In the genomic region with DNA sequence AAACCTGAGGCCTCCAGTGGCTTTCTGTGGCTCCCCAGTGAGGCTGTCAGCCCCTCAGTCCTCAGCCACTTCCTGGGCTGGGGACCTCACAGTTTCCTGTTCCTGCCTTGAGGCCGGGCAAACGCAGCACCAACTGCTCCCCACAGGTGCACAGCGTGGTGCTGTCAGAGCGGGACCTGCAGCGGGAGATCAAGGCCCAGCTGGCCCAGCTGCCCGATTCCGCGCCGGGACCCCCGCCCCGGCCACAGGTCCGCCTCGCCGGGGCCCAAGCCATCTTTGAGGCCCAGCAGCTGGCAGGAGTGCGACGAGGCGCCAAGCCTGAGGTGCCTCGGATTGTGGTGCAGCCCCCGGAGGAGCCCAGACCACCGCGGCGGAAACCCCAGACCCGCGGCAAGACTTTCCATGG, we compare ENCODE assay signal across 1 cellular context.
TF ChIP-seq lines count a peak whose summit lies in the region.

No MANE protein-coding gene starts in this region.

TF ChIP-seq in SK-N-SH, 30 proteins besides CTCF, POLR2A, EP300 and RAD21 (continued from another document):
- TF ChIP-seq USF2 (IDR thresholded peaks at IDR 0.05; ENCODE audit: borderline replicate concordance, low read depth, low read length) (no peak), SIN3A (IDR thresholded peaks at IDR 0.05; ENCODE audit: borderline replicate concordance, low read depth, low read length) (no peak), RCOR1 (IDR thresholded peaks at IDR 0.05; ENCODE audit: low read length) (no peak), FOXM1 (IDR thresholded peaks at IDR 0.05; ENCODE audit: low read depth) (no peak), NFIC (IDR thresholded peaks at IDR 0.05; ENCODE audit: borderline replicate concordance) (no peak), GATA2 (CRISPR knock-in tag; IDR thresholded peaks at IDR 0.05) (no peak), POLR2AphosphoS5 (IDR thresholded peaks at IDR 0.05; ENCODE audit: low read depth, low read length) (no peak), NRF1 (IDR thresholded peaks at IDR 0.05; ENCODE audit: low read depth, low read length) (no peak), SMC3 (IDR thresholded peaks at IDR 0.05; ENCODE audit: low read depth, low read length) (no peak), TAF1 (IDR thresholded peaks at IDR 0.05; ENCODE audit: borderline replicate concordance, low read depth, low read length) (no peak), TCF12 (IDR thresholded peaks at IDR 0.05) (no peak), GABPA (IDR thresholded peaks at IDR 0.05; ENCODE audit: low read depth) (no peak)
- TF ChIP-seq, protein P1, sequence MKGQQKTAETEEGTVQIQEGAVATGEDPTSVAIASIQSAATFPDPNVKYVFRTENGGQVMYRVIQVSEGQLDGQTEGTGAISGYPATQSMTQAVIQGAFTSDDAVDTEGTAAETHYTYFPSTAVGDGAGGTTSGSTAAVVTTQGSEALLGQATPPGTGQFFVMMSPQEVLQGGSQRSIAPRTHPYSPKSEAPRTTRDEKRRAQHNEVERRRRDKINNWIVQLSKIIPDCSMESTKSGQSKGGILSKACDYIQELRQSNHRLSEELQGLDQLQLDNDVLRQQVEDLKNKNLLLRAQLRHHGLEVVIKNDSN (IDR thresholded peaks at IDR 0.05; ENCODE audit: borderline replicate concordance, low read depth): no peak
- TF ChIP-seq, protein P2, sequence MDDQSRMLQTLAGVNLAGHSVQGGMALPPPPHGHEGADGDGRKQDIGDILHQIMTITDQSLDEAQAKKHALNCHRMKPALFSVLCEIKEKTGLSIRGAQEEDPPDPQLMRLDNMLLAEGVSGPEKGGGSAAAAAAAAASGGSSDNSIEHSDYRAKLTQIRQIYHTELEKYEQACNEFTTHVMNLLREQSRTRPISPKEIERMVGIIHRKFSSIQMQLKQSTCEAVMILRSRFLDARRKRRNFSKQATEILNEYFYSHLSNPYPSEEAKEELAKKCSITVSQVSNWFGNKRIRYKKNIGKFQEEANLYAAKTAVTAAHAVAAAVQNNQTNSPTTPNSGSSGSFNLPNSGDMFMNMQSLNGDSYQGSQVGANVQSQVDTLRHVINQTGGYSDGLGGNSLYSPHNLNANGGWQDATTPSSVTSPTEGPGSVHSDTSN (IDR thresholded peaks at IDR 0.05): no peak
